Comparison of ENCODE assay signal across 30 cellular contexts in genomic region chr12:33718631-33719030, GRCh38.
"Had no signal": no experiment of that assay in that cellular context is flagged by ENCODE, and none has a peak within 500 bp of the region (broad histone marks: within the 10 kb centered on the region; RNA-seq: fewer than 3 reads in every experiment).

No MANE protein-coding gene starts in this region.

- H2AFZ ChIP-seq: parathyroid adenoma had no signal

- H3K27ac ChIP-seq: neutrophil, parathyroid adenoma, psoas muscle, right lobe of liver, sigmoid colon, skin epidermis, spleen, suprapubic skin, testis, tibial artery, transverse colon, upper lobe of right lung, uterus had no signal

- H3K4me1 ChIP-seq: parathyroid adenoma, psoas muscle, right lobe of liver, sigmoid colon, spleen, suprapubic skin, testis, tibial artery, transverse colon, upper lobe of right lung, uterus had no signal

- H3K4me3 ChIP-seq: psoas muscle, right lobe of liver, sigmoid colon, skin epidermis, smooth muscle cell, spleen, suprapubic skin, testis, tibial artery, transverse colon, upper lobe of right lung, uterus had no signal

- ATAC-seq: naive thymus-derived CD8-positive, alpha-beta T cell; natural killer cell treated with Interleukin-12 subunit alpha and Interleukin-12 subunit beta and Interleukin-15 and Interleukin-18, amount 100 ng/mL, for 72 hours; psoas muscle; right cardiac atrium; right lobe of liver; stimulated activated memory B cell treated with anti-CD40 and anti-IgM and Interleukin-4, amounts not matched to agents 10 μg/mL and 1 μg/mL and 100 μg/mL, for 72 hours; stimulated activated naive CD8-positive, alpha-beta T cell treated with anti-CD3 and anti-CD28 coated beads, Interleukin-15, amount 100 ng/mL, for 72 hours; stimulated activated naive CD8-positive, alpha-beta T cell treated with anti-CD3 and anti-CD28 coated beads, Interleukin-15, Interleukin-2, amounts not matched to agents 100 U/mL and 50 U/mL, for 24 hours; upper lobe of right lung had no signal

- H3K27me3 ChIP-seq: neutrophil, right lobe of liver, sigmoid colon, spleen, suprapubic skin, testis, tibial artery, transverse colon, upper lobe of right lung, uterus had no signal

- H3K36me3 ChIP-seq: neutrophil, right lobe of liver, sigmoid colon, spleen, suprapubic skin, tibial artery, transverse colon, upper lobe of right lung, uterus had no signal

- H3K79me2 ChIP-seq: parathyroid adenoma had no signal

- DNase-seq: naive thymus-derived CD8-positive, alpha-beta T cell; nephron progenitor cell; nucleus accumbens; posterior cingulate gyrus; psoas muscle; right cardiac atrium; right lobe of liver; sigmoid colon; spleen; stimulated activated CD4-positive, alpha-beta T cell treated with anti-CD3 and anti-CD28 coated beads, Interleukin-12 subunit alpha, Interleukin-12 subunit beta, amount 100 ng/mL, for 4 hours; stimulated activated CD4-positive, alpha-beta T cell treated with anti-CD3 and anti-CD28 coated beads, Interleukin-1b, Interleukin-23, amount 100 ng/mL, for 48 hours; stimulated activated CD4-positive, alpha-beta T cell treated with anti-CD3 and anti-CD28 coated beads, Interleukin-4, amount 100 ng/mL, for 1 hour; stimulated activated CD4-positive, alpha-beta T cell treated with anti-CD3 and anti-CD28 coated beads, Interleukin-4, amount 100 ng/mL, for 4 hours; stimulated activated CD8-positive, alpha-beta memory T cell treated with anti-CD3 and anti-CD28 coated beads, Interleukin-4, amount 100 ng/mL, for 48 hours; stimulated activated naive CD4-positive, alpha-beta T cell; stimulated activated naive CD8-positive, alpha-beta T cell treated with anti-CD3 and anti-CD28 coated beads, Interleukin-15, amount 100 ng/mL, for 72 hours; stimulated activated naive CD8-positive, alpha-beta T cell treated with anti-CD3 and anti-CD28 coated beads, Interleukin-15, Interleukin-2, amounts not matched to agents 100 U/mL and 50 U/mL, for 24 hours; substantia nigra; testis; tibial artery; transverse colon; upper lobe of right lung; uterus had no signal

- H3K9ac ChIP-seq: parathyroid adenoma had no signal

- H3K9me3 ChIP-seq: neutrophil, psoas muscle, right lobe of liver, sigmoid colon, suprapubic skin, testis, tibial artery, transverse colon, upper lobe of right lung, uterus had no signal

- H3K4me2 ChIP-seq: smooth muscle cell had no signal
